In the genomic region with DNA sequence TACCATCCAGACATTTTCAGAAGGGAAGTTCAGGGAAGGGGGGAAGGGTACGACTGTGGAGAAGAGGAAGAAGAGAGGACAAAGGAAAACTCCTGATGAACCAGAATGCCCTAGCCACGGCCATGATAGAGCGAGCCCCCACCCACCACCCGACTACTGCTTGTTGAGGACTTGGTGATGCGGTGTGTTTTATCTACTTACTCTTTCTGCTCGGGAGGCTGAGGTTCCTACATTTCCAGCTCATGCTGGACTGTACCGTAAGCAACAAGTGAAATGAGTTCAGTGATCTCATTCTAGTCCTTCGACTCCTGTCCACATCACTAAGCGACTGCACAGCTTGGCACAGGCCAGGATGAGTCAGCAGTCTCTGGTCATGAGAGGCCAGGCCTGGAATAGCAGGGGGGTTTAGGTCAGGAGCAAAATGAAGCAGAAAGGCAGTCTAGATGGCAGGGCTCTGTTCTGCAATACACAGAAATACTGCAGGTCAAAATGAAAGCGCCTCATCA, we compare ENCODE assay signal across 8 cellular contexts.
DNase-seq lines count a peak whose midpoint lies in the region; TF ChIP-seq lines count a peak whose summit lies in the region.

No MANE protein-coding gene starts in this region.

- no peak for TF ChIP-seq CTCF in fibroblast of lung (conservative IDR thresholded peaks at IDR 0.05 in 1 of 2, IDR thresholded peaks at IDR 0.05 in 1 of 2; ENCODE audit: low read depth in 1 of 2, low read length in 2 of 2)

- peak overlapping the region; percentile 95 for H3K27ac ChIP-seq in fibroblast of lung (ENCODE audit: insufficient read depth, low read length)
- peak overlapping the region; percentile 93 for H3K27ac ChIP-seq in muscle layer of duodenum (ENCODE audit: low read length)

- DNase-seq in GM04504 (ENCODE audit: low read depth) (peak; percentile 96), SK-N-DZ (ENCODE audit: low spot score) (peak; percentile 16), fibroblast of lung (ENCODE audit: low read depth in 2 of 2) (peak; percentile 99), GF-D8 (lab: John Stamatoyannopoulos, UW) (no peak)
- DNase-seq in effector CD4-positive, alpha-beta T cell: no peak
- no peak for DNase-seq in activated CD8-positive, alpha-beta memory T cell treated with anti-CD3 and anti-CD28 coated beads, Interleukin-2, amount 50 U/mL, for 4 hours
- no peak for DNase-seq in activated effector memory CD4-positive, alpha-beta T cell treated with anti-CD3 and anti-CD28 coated beads, Interleukin-2, amount 50 U/mL, for 16 hours

- peaks cover 13% of the 10 kb centered on the region for H3K4me1 ChIP-seq in fibroblast of lung (ENCODE audit: control insufficient read depth, extremely low read depth, insufficient read depth, low read length)
- peaks cover 12 to 19% of the 10 kb centered on the region in 2 donors for H3K4me1 ChIP-seq in muscle layer of duodenum (ENCODE audit: control insufficient read depth in 1 of 2, insufficient read depth in 2 of 2, low read length in 2 of 2)

- H3K9me3 ChIP-seq in fibroblast of lung (ENCODE audit: control insufficient read depth, insufficient read depth, low read depth, low read length) (no peaks in the 10 kb centered on the region), muscle layer of duodenum (ENCODE audit: control insufficient read depth in 1 of 2, low read length in 2 of 2) (no peaks in the 10 kb centered on the region)

- H3K4me3 ChIP-seq in fibroblast of lung (replicated peaks in 1 of 4; ENCODE audit: control extremely low read depth in 1 of 4, insufficient read depth in 1 of 4, low read depth in 3 of 4, low read length in 4 of 4): peak overlapping the region; percentile 54 to 90 (median 66)
- H3K4me3 ChIP-seq in muscle layer of duodenum (ENCODE audit: low read depth in 1 of 2, low read length in 2 of 2): peak overlapping the region; percentile 40 to 54

- H3K4me2 ChIP-seq in fibroblast of lung (ENCODE audit: extremely low read depth, insufficient read depth, low read length): peak overlapping the region; percentile 99

- no peak overlapping the region for H2AFZ ChIP-seq in fibroblast of lung (ENCODE audit: low read length)

- H3K36me3 ChIP-seq in fibroblast of lung (ENCODE audit: control insufficient read depth, insufficient read depth, low read length) (no peaks in the 10 kb centered on the region), muscle layer of duodenum (ENCODE audit: control insufficient read depth in 1 of 2, insufficient read depth in 2 of 2, low read length in 2 of 2) (peaks cover 0 to 13% of the 10 kb centered on the region in 2 donors)

- no peaks in the 10 kb centered on the region for H4K20me1 ChIP-seq in fibroblast of lung (ENCODE audit: control insufficient read depth, extremely low read depth, insufficient read depth, low read length)

- H3K27me3 ChIP-seq in fibroblast of lung (ENCODE audit: control insufficient read depth, insufficient read depth, low read length): no peaks in the 10 kb centered on the region
- no peaks in the 10 kb centered on the region for H3K27me3 ChIP-seq in muscle layer of duodenum (ENCODE audit: low read depth, low read length)

- H3K9ac ChIP-seq in fibroblast of lung (ENCODE audit: insufficient read depth, low read length): peak overlapping the region; percentile 77

- peaks cover 17% of the 10 kb centered on the region for H3K79me2 ChIP-seq in fibroblast of lung (ENCODE audit: control insufficient read depth, insufficient read depth, low read length)

Comparison
In these comparisons a context has a peak if more than half of its experiments do, and no peak if none do; other contexts are left out.
1. DNase-seq: peak in GM04504 (single experiment), SK-N-DZ (single experiment) and fibroblast of lung (2 of 2); none in effector CD4-positive, alpha-beta T cell (single experiment), activated CD8-positive, alpha-beta memory T cell treated with anti-CD3 and anti-CD28 coated beads, Interleukin-2, amount 50 U/mL, for 4 hours (single experiment), GF-D8 (single experiment) and activated effector memory CD4-positive, alpha-beta T cell treated with anti-CD3 and anti-CD28 coated beads, Interleukin-2, amount 50 U/mL, for 16 hours (single experiment).